ENCODE assay signal across 8 cellular contexts in the genomic region with DNA sequence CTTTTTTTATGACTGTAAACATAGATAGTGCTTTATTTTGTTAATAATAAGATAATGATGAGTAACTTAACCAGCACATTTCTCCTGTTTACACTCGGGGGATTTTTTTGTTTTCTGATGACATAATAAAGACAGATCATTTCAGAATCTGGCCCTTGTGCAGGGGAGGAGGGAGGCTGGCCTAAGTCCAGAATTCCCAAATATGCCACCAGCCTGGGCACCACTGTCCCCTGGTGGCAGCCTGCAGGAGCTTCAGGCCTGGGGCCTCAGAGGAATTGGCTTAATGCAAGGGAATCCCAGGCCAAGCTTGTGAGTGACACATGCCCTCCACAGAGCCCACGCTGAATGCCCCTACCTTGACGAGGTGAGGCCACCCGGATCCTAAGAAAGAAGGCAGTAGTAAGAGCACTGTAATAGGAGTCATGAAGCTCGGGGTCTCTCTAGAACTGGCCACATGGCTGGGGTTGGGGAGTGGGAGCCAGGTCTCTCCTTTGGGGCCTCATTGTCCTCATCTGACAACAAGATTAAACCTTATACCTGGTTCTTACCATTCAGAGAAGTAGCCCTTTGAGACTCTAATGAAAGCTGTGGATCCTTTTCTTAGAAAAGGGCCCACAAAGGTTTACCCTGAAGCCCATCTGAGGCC. TPM values are rescaled to one million over a fixed set of nuclear protein-coding genes. Genes with fewer than 3 reads are reported as not detected.
DNase-seq lines count a peak whose midpoint lies in the region; ATAC-seq and TF ChIP-seq lines count a peak whose summit lies in the region.

No MANE protein-coding gene starts in this region.

- H3K4me3 ChIP-seq in Loucy (ENCODE audit: low read length, poor library complexity, severe bottlenecking) (no peak overlapping the region), Peyer's patch (no peak overlapping the region), lung (no peak overlapping the region), urinary bladder (ENCODE audit: low read depth, low read length) (no peak overlapping the region)

- no peaks in the 10 kb centered on the region for H3K27me3 ChIP-seq in Loucy (ENCODE audit: insufficient read depth, low read length, poor library complexity, severe bottlenecking)
- H3K27me3 ChIP-seq in Peyer's patch = no peaks in the 10 kb centered on the region
- no peaks in the 10 kb centered on the region for H3K27me3 ChIP-seq in lung (ENCODE audit: control insufficient read depth, insufficient read depth)

- H3K4me1 ChIP-seq in Loucy (ENCODE audit: insufficient read depth, low read length, poor library complexity, severe bottlenecking) = peaks cover 12% of the 10 kb centered on the region
- peaks cover 0 to 41% (median 2%) of the 10 kb centered on the region in 4 donors for H3K4me1 ChIP-seq in Peyer's patch
- H3K4me1 ChIP-seq in lung (ENCODE audit: control insufficient read depth in 2 of 2, insufficient read depth in 2 of 2, low read length in 2 of 2) = peaks cover 0 to 10% of the 10 kb centered on the region in 2 donors
- H3K4me1 ChIP-seq in urinary bladder (ENCODE audit: insufficient read depth) = no peaks in the 10 kb centered on the region

- peaks cover 4 to 11% (median 6%) of the 10 kb centered on the region in 3 donors for H3K4me1 Mint-ChIP-seq in T-cell

- CTCF ChIA-PET in T-cell (lab: Charles Lee) = interaction anchor here (0.9 to 3.2 kb wide), 7 partner anchors 236 to 623 kb away, joined by 3 to 24 read pairs (median 5); a partner anchor contains a TSS

- H3K27ac ChIP-seq in Peyer's patch (peak overlapping the region in 3 of 4 donors; percentile 10 to 60 (median 22)), lung (ENCODE audit: low read depth in 1 of 2, low read length in 1 of 2) (no peak overlapping the region), urinary bladder (ENCODE audit: low read depth) (peak overlapping the region; percentile 33)

- no peaks in the 10 kb centered on the region for H3K9me2 ChIP-seq in Loucy (replicated peaks; ENCODE audit: low read depth, low read length)

- H2AFZ ChIP-seq in Loucy (ENCODE audit: low read length) = 0 out of 2 replicates have a peak overlapping the region, but pooled peaks have one; percentile 91

- H3K36me3 Mint-ChIP-seq in T-cell = no peaks in the 10 kb centered on the region

- POLR2A ChIA-PET in T-cell (lab: Charles Lee) = no interaction called here

- ATAC-seq in lung (ENCODE audit: insufficient read depth, low FRiP score) (peak; percentile 68), T-cell (replicated peaks in 1 of 4) (no peak), GM21619 (IDR thresholded peaks at IDR 0.05; ENCODE audit: unreplicated experiment) (no peak)

- no peak overlapping the region for H3K4me3 Mint-ChIP-seq in T-cell

- H3K9me3 ChIP-seq in Loucy (ENCODE audit: insufficient read depth, low read depth, low read length) (no peaks in the 10 kb centered on the region), Peyer's patch (no peaks in the 10 kb centered on the region), lung (ENCODE audit: control insufficient read depth in 2 of 2, insufficient read depth in 1 of 2, low read length in 1 of 2) (no peaks in the 10 kb centered on the region)

- no peak overlapping the region for H3K27ac Mint-ChIP-seq in T-cell

- H3K9ac ChIP-seq in Loucy (ENCODE audit: low read depth, low read length, poor library complexity, severe bottlenecking) = no peak overlapping the region

- H3K27me3 Mint-ChIP-seq in T-cell = no peaks in the 10 kb centered on the region

- no peaks in the 10 kb centered on the region for H3K9me3 Mint-ChIP-seq in T-cell

- no peaks in the 10 kb centered on the region for H3F3A ChIP-seq in Loucy (ENCODE audit: low read depth)

- no peaks in the 10 kb centered on the region for H3K36me3 ChIP-seq in Loucy (ENCODE audit: insufficient read depth, low read length)
- peaks cover 0 to 38% (median 0%) of the 10 kb centered on the region in 3 donors for H3K36me3 ChIP-seq in Peyer's patch
- H3K36me3 ChIP-seq in lung (ENCODE audit: control insufficient read depth in 2 of 2, insufficient read depth in 2 of 2, low read length in 2 of 2) = peaks cover 0 to 26% of the 10 kb centered on the region in 2 donors
- H3K36me3 ChIP-seq in urinary bladder (ENCODE audit: insufficient read depth) = peaks cover 4% of the 10 kb centered on the region

- no peaks in the 10 kb centered on the region for H3K79me2 ChIP-seq in Loucy (ENCODE audit: insufficient read depth, low read length)

- TF ChIP-seq CTCF in Loucy (conservative IDR thresholded peaks at IDR 0.05; ENCODE audit: low read length) = peak; percentile 98
- peak; percentile 46 to 90 (median 77) for TF ChIP-seq CTCF in Peyer's patch (IDR thresholded peaks at IDR 0.05)
- TF ChIP-seq CTCF in lung (IDR thresholded peaks at IDR 0.05; ENCODE audit: control extremely low read depth, extremely low read depth) = peak; percentile 87

- no peaks in the 10 kb centered on the region for H4K20me1 ChIP-seq in Loucy (ENCODE audit: insufficient read depth, low read length, poor library complexity, severe bottlenecking)

- TF ChIP-seq POLR2A in Peyer's patch (IDR thresholded peaks at IDR 0.05) = no peak

- WGBS in lung, 2 donors = 41 to 54% methylated on average over 5 of the region's 5 CpGs
- 31% methylated on average over 5 of the region's 5 CpGs for WGBS in urinary bladder

- DNase-seq in EL (peak; percentile 88), Peyer's patch (peak in 1 of 3 donors; percentile 68), ecto neural progenitor cell (ENCODE audit: low spot score) (peak; percentile 78), lung (ENCODE audit: low spot score) (peak; percentile 66), T-cell (no peak)

- no peak overlapping the region for H3K4me2 ChIP-seq in Loucy (ENCODE audit: low read depth, low read length, poor library complexity, severe bottlenecking)

RNA-seq across cellular contexts. Expression of a gene that starts 24.1 kb away (rescaled TPM):
- total RNA-seq in Peyer's patch (1 to 10 TPM in 2 of 4 donors, under 1 TPM in 1, not detected in 1; 0.35 to 9.7 (median 5.7) TPM), lung (1 to 10 TPM; 5.0 to 5.8 TPM), urinary bladder (7.7 TPM), T-cell (10 to 100 TPM in 1 of 5 donors, 1 to 10 TPM in 4; 3.4 to 11.1 (median 4.2) TPM)
- polyA plus RNA-seq in lung (1 to 10 TPM; 2.2 to 2.8 TPM), urinary bladder (25.8 TPM)

RNA-seq across cellular contexts. Expression of a gene that starts 38.4 kb away (rescaled TPM):
- total RNA-seq in Peyer's patch = not detected
- total RNA-seq in lung = under 1 TPM; 0.23 to 0.28 TPM
- polyA plus RNA-seq in lung = under 1 TPM; 0.31 to 0.75 TPM
- total RNA-seq in urinary bladder = 0.26 TPM
- 0.41 TPM for polyA plus RNA-seq in urinary bladder
- total RNA-seq in T-cell = not detected

RNA-seq across cellular contexts. Expression of a gene that starts 54.8 kb away (rescaled TPM):
- total RNA-seq in Peyer's patch (10 to 100 TPM; 42.1 to 80.3 (median 59.0) TPM), lung (10 to 100 TPM; 42.0 to 52.6 TPM), urinary bladder (12.8 TPM), T-cell (1 to 10 TPM; 3.2 to 9.4 (median 5.2) TPM)
- polyA plus RNA-seq in lung (10 to 100 TPM; 14.7 to 18.5 TPM), urinary bladder (41.9 TPM)

Comparison
In these comparisons a context has a peak if more than half of its experiments do, and no peak if none do; other contexts are left out.
1. DNase-seq: peak in EL (single experiment), ecto neural progenitor cell (single experiment) and lung (single experiment); none in T-cell (0 of 34).
2. H3K27ac ChIP-seq: peak in Peyer's patch (3 of 4) and urinary bladder (single experiment); none in lung (0 of 2).
3. Peak in every context shown above with its lines, with median percentiles within 50 percentile points of each other: CTCF ChIP-seq.